ENCODE assay signal across 1 cellular context in the genomic region with DNA sequence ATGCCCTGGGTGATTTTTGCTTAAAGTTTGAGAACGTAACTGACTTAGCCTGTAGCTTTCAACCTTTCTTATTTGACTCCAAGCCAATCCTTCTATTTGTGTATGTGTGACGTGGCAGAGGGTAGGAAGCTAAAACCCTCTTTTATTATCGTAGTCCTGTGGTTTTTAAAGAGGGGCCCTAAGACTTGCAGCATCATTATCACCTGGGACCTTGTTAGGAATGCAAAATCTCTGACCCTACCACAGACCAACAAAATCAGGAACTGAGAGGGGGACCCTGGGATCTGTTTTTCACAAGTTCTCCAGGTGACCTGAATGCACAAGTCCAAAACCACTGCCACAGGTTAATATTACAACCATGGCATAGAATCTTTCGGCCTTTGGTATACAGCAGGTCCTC.
TF ChIP-seq lines count a peak whose summit lies in the region.

No MANE protein-coding gene starts in this region.

TF ChIP-seq in GM12878, 131 proteins besides CTCF, POLR2A, EP300 and RAD21 (continued from another document and continues in another):
- TF ChIP-seq, protein P1, sequence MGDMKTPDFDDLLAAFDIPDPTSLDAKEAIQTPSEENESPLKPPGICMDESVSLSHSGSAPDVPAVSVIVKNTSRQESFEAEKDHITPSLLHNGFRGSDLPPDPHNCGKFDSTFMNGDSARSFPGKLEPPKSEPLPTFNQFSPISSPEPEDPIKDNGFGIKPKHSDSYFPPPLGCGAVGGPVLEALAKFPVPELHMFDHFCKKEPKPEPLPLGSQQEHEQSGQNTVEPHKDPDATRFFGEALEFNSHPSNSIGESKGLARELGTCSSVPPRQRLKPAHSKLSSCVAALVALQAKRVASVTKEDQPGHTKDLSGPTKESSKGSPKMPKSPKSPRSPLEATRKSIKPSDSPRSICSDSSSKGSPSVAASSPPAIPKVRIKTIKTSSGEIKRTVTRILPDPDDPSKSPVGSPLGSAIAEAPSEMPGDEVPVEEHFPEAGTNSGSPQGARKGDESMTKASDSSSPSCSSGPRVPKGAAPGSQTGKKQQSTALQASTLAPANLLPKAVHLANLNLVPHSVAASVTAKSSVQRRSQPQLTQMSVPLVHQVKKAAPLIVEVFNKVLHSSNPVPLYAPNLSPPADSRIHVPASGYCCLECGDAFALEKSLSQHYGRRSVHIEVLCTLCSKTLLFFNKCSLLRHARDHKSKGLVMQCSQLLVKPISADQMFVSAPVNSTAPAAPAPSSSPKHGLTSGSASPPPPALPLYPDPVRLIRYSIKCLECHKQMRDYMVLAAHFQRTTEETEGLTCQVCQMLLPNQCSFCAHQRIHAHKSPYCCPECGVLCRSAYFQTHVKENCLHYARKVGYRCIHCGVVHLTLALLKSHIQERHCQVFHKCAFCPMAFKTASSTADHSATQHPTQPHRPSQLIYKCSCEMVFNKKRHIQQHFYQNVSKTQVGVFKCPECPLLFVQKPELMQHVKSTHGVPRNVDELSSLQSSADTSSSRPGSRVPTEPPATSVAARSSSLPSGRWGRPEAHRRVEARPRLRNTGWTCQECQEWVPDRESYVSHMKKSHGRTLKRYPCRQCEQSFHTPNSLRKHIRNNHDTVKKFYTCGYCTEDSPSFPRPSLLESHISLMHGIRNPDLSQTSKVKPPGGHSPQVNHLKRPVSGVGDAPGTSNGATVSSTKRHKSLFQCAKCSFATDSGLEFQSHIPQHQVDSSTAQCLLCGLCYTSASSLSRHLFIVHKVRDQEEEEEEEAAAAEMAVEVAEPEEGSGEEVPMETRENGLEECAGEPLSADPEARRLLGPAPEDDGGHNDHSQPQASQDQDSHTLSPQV (IDR thresholded peaks at IDR 0.05) = 0 out of 2 replicates have a peak, but pooled peaks have one; percentile 6
- TF ChIP-seq SREBF1 (IDR thresholded peaks at IDR 0.05; ENCODE audit: low read length) = no peak
- peak; percentile 91 for TF ChIP-seq CBFB (IDR thresholded peaks at IDR 0.05; ENCODE audit: low read depth)
- TF ChIP-seq, protein P2, sequence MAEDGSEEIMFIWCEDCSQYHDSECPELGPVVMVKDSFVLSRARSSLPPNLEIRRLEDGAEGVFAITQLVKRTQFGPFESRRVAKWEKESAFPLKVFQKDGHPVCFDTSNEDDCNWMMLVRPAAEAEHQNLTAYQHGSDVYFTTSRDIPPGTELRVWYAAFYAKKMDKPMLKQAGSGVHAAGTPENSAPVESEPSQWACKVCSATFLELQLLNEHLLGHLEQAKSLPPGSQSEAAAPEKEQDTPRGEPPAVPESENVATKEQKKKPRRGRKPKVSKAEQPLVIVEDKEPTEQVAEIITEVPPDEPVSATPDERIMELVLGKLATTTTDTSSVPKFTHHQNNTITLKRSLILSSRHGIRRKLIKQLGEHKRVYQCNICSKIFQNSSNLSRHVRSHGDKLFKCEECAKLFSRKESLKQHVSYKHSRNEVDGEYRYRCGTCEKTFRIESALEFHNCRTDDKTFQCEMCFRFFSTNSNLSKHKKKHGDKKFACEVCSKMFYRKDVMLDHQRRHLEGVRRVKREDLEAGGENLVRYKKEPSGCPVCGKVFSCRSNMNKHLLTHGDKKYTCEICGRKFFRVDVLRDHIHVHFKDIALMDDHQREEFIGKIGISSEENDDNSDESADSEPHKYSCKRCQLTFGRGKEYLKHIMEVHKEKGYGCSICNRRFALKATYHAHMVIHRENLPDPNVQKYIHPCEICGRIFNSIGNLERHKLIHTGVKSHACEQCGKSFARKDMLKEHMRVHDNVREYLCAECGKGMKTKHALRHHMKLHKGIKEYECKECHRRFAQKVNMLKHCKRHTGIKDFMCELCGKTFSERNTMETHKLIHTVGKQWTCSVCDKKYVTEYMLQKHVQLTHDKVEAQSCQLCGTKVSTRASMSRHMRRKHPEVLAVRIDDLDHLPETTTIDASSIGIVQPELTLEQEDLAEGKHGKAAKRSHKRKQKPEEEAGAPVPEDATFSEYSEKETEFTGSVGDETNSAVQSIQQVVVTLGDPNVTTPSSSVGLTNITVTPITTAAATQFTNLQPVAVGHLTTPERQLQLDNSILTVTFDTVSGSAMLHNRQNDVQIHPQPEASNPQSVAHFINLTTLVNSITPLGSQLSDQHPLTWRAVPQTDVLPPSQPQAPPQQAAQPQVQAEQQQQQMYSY (CRISPR knock-in tag; IDR thresholded peaks at IDR 0.05) = no peak
- no peak for TF ChIP-seq PAX8 (IDR thresholded peaks at IDR 0.05)
- TF ChIP-seq DPF2 (IDR thresholded peaks at IDR 0.05) = peak; percentile 97
- TF ChIP-seq JUND (IDR thresholded peaks at IDR 0.05; ENCODE audit: low read depth, low read length) = no peak
- TF ChIP-seq, protein P3, sequence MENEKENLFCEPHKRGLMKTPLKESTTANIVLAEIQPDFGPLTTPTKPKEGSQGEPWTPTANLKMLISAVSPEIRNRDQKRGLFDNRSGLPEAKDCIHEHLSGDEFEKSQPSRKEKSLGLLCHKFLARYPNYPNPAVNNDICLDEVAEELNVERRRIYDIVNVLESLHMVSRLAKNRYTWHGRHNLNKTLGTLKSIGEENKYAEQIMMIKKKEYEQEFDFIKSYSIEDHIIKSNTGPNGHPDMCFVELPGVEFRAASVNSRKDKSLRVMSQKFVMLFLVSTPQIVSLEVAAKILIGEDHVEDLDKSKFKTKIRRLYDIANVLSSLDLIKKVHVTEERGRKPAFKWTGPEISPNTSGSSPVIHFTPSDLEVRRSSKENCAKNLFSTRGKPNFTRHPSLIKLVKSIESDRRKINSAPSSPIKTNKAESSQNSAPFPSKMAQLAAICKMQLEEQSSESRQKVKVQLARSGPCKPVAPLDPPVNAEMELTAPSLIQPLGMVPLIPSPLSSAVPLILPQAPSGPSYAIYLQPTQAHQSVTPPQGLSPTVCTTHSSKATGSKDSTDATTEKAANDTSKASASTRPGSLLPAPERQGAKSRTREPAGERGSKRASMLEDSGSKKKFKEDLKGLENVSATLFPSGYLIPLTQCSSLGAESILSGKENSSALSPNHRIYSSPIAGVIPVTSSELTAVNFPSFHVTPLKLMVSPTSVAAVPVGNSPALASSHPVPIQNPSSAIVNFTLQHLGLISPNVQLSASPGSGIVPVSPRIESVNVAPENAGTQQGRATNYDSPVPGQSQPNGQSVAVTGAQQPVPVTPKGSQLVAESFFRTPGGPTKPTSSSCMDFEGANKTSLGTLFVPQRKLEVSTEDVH (IDR thresholded peaks at IDR 0.05; ENCODE audit: low read depth, partially characterized antibody) = no peak
- no peak for TF ChIP-seq ZZZ3 (IDR thresholded peaks at IDR 0.05; ENCODE audit: control insufficient read depth, insufficient read length, low read depth)
- no peak for TF ChIP-seq RELA (IDR thresholded peaks at IDR 0.05; ENCODE audit: borderline replicate concordance, partially characterized antibody)
- TF ChIP-seq, protein P4, sequence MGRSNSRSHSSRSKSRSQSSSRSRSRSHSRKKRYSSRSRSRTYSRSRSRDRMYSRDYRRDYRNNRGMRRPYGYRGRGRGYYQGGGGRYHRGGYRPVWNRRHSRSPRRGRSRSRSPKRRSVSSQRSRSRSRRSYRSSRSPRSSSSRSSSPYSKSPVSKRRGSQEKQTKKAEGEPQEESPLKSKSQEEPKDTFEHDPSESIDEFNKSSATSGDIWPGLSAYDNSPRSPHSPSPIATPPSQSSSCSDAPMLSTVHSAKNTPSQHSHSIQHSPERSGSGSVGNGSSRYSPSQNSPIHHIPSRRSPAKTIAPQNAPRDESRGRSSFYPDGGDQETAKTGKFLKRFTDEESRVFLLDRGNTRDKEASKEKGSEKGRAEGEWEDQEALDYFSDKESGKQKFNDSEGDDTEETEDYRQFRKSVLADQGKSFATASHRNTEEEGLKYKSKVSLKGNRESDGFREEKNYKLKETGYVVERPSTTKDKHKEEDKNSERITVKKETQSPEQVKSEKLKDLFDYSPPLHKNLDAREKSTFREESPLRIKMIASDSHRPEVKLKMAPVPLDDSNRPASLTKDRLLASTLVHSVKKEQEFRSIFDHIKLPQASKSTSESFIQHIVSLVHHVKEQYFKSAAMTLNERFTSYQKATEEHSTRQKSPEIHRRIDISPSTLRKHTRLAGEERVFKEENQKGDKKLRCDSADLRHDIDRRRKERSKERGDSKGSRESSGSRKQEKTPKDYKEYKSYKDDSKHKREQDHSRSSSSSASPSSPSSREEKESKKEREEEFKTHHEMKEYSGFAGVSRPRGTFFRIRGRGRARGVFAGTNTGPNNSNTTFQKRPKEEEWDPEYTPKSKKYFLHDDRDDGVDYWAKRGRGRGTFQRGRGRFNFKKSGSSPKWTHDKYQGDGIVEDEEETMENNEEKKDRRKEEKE (IDR thresholded peaks at IDR 0.05) = no peak
- TF ChIP-seq, protein P5, sequence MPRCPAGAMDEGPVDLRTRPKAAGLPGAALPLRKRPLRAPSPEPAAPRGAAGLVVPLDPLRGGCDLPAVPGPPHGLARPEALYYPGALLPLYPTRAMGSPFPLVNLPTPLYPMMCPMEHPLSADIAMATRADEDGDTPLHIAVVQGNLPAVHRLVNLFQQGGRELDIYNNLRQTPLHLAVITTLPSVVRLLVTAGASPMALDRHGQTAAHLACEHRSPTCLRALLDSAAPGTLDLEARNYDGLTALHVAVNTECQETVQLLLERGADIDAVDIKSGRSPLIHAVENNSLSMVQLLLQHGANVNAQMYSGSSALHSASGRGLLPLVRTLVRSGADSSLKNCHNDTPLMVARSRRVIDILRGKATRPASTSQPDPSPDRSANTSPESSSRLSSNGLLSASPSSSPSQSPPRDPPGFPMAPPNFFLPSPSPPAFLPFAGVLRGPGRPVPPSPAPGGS (IDR thresholded peaks at IDR 0.05; ENCODE audit: borderline replicate concordance, insufficient read depth, low read depth, low read length, poor library complexity, severe bottlenecking) = peak; percentile 10
- TF ChIP-seq TCF7 (IDR thresholded peaks at IDR 0.05; ENCODE audit: borderline replicate concordance) = no peak
- peak; percentile 90; the same call in 1 of the 2 replicates for TF ChIP-seq TCF12 (IDR thresholded peaks at IDR 0.05; ENCODE audit: low read depth, low read length)
- no peak for TF ChIP-seq SMC3 (IDR thresholded peaks at IDR 0.05; ENCODE audit: borderline replicate concordance, low read length)
- TF ChIP-seq POU2F2 (IDR thresholded peaks at IDR 0.05; ENCODE audit: borderline replicate concordance, low read depth, low read length) = peak; percentile 92; the same call in 2 of the 3 replicates
- TF ChIP-seq TARDBP (IDR thresholded peaks at IDR 0.05; ENCODE audit: borderline replicate concordance) = no peak
- no peak for TF ChIP-seq RBBP5 (conservative IDR thresholded peaks at IDR 0.05)
- peak; percentile 90; the same call in 1 of the 2 replicates for TF ChIP-seq GATAD2B (conservative IDR thresholded peaks at IDR 0.05; ENCODE audit: low read depth)
- TF ChIP-seq SIN3A (IDR thresholded peaks at IDR 0.05; ENCODE audit: low read depth, low read length) = no peak
- TF ChIP-seq SUZ12 (IDR thresholded peaks at IDR 0.05; ENCODE audit: unreplicated experiment) = no peak
- TF ChIP-seq RCOR1 (conservative IDR thresholded peaks at IDR 0.05; ENCODE audit: low read depth, low read length) = peak; percentile 62; the same call in 1 of the 2 replicates
- TF ChIP-seq RUNX3 (IDR thresholded peaks at IDR 0.05; ENCODE audit: low read length) = peak; percentile 98
- TF ChIP-seq, protein P6, sequence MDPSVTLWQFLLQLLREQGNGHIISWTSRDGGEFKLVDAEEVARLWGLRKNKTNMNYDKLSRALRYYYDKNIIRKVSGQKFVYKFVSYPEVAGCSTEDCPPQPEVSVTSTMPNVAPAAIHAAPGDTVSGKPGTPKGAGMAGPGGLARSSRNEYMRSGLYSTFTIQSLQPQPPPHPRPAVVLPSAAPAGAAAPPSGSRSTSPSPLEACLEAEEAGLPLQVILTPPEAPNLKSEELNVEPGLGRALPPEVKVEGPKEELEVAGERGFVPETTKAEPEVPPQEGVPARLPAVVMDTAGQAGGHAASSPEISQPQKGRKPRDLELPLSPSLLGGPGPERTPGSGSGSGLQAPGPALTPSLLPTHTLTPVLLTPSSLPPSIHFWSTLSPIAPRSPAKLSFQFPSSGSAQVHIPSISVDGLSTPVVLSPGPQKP (IDR thresholded peaks at IDR 0.05; ENCODE audit: low read depth, low read length) = no peak
- peak; percentile 72 for TF ChIP-seq PAX5 (IDR thresholded peaks at IDR 0.05; ENCODE audit: borderline replicate concordance, low read depth, low read length)
- TF ChIP-seq TCF3 (IDR thresholded peaks at IDR 0.05; ENCODE audit: borderline replicate concordance, insufficient read depth, low read depth, low read length) = peak; percentile 85; the same call in 1 of the 2 replicates
- TF ChIP-seq SIX5 (IDR thresholded peaks at IDR 0.05; ENCODE audit: low read depth, low read length, severe bottlenecking) = no peak
- TF ChIP-seq, protein P7, sequence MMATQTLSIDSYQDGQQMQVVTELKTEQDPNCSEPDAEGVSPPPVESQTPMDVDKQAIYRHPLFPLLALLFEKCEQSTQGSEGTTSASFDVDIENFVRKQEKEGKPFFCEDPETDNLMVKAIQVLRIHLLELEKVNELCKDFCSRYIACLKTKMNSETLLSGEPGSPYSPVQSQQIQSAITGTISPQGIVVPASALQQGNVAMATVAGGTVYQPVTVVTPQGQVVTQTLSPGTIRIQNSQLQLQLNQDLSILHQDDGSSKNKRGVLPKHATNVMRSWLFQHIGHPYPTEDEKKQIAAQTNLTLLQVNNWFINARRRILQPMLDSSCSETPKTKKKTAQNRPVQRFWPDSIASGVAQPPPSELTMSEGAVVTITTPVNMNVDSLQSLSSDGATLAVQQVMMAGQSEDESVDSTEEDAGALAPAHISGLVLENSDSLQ (IDR thresholded peaks at IDR 0.05) = no peak
- no peak for TF ChIP-seq MYC (IDR thresholded peaks at IDR 0.05; ENCODE audit: insufficient read depth, insufficient read length, insufficient replicate concordance, low read length, severe bottlenecking)
- no peak for TF ChIP-seq TAF1 (IDR thresholded peaks at IDR 0.05; ENCODE audit: borderline replicate concordance, low read depth, low read length)
- TF ChIP-seq KLF5 (IDR thresholded peaks at IDR 0.05; ENCODE audit: partially characterized antibody) = peak; percentile 28
- peak; percentile 76 for TF ChIP-seq MEF2B (IDR thresholded peaks at IDR 0.05; ENCODE audit: partially characterized antibody, poor library complexity, severe bottlenecking)
- TF ChIP-seq EED (IDR thresholded peaks at IDR 0.05; ENCODE audit: low read depth) = peak; percentile 85
- TF ChIP-seq SREBF2 (IDR thresholded peaks at IDR 0.05; ENCODE audit: low read length) = no peak
